In the genomic region with DNA sequence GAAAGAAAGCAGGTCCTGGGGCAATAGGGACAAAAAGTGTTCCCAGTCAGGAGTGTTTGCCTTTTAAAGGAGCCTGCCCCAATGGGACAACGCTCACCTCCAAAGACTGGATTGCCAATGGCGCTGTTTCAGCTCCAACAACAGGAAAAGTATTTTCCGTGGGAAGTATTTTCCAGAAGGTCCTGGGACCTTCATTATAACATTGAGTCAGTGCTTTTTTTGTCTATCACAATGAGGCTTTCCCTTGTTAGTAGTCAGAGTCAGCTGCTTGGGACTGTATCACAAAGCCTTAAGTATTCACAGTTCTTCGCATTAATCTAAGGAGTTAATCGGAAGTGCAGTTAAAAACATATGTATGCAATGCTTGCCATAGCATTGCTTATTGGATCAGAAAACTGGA, we compare ENCODE assay signal across 1 cellular context.
TF ChIP-seq lines count a peak whose summit lies in the region.

No MANE protein-coding gene starts in this region.

TF ChIP-seq in HCT116, 20 proteins besides CTCF, POLR2A, EP300 and RAD21 (continued from another document):
- TF ChIP-seq POLR2AphosphoS5 (IDR thresholded peaks at IDR 0.05; ENCODE audit: low read depth, low read length), result no peak
- no peak for TF ChIP-seq TCF7L2 (IDR thresholded peaks at IDR 0.05; ENCODE audit: borderline replicate concordance, extremely low read depth, insufficient read depth, insufficient read length)
- TF ChIP-seq, protein P1, sequence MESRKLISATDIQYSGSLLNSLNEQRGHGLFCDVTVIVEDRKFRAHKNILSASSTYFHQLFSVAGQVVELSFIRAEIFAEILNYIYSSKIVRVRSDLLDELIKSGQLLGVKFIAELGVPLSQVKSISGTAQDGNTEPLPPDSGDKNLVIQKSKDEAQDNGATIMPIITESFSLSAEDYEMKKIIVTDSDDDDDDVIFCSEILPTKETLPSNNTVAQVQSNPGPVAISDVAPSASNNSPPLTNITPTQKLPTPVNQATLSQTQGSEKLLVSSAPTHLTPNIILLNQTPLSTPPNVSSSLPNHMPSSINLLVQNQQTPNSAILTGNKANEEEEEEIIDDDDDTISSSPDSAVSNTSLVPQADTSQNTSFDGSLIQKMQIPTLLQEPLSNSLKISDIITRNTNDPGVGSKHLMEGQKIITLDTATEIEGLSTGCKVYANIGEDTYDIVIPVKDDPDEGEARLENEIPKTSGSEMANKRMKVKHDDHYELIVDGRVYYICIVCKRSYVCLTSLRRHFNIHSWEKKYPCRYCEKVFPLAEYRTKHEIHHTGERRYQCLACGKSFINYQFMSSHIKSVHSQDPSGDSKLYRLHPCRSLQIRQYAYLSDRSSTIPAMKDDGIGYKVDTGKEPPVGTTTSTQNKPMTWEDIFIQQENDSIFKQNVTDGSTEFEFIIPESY (IDR thresholded peaks at IDR 0.05; ENCODE audit: extremely low read depth, insufficient replicate concordance, low read length), result no peak
- TF ChIP-seq, protein P2, sequence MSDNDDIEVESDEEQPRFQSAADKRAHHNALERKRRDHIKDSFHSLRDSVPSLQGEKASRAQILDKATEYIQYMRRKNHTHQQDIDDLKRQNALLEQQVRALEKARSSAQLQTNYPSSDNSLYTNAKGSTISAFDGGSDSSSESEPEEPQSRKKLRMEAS (IDR thresholded peaks at IDR 0.05), result no peak
- TF ChIP-seq SRF (IDR thresholded peaks at IDR 0.05; ENCODE audit: low read depth), result no peak
- TF ChIP-seq ATF3 (IDR thresholded peaks at IDR 0.05), result no peak
